ENCODE assay signal across 12 cellular contexts in genomic region chr16:13909872-13910303, GRCh38. TPM values are rescaled to one million over a fixed set of nuclear protein-coding genes. Genes with fewer than 3 reads are reported as not detected.
DNase-seq lines count a peak whose midpoint lies in the region; ATAC-seq, FAIRE-seq and TF ChIP-seq lines count a peak whose summit lies in the region.
"Had no signal": no experiment of that assay in that cellular context is flagged by ENCODE, and none has a peak within 500 bp of the region (broad histone marks: within the 10 kb centered on the region; RNA-seq: fewer than 3 reads in every experiment).

No MANE protein-coding gene starts in this region.

- H3K36me3 ChIP-seq in GM23248 (ENCODE audit: low read depth): no peaks in the 10 kb centered on the region
- H3K36me3 ChIP-seq in astrocyte (ENCODE audit: insufficient read depth, low read length): no peaks in the 10 kb centered on the region
- H3K36me3 ChIP-seq in skeletal muscle satellite cell (ENCODE audit: insufficient read depth, low read length): no peaks in the 10 kb centered on the region

- peak overlapping the region; percentile 36; the same call in 1 of the 2 replicates for H2AFZ ChIP-seq in GM23248
- H2AFZ ChIP-seq in astrocyte (ENCODE audit: low read depth, low read length): no peak overlapping the region

- H3K79me2 ChIP-seq in GM23248 (ENCODE audit: insufficient read depth): no peaks in the 10 kb centered on the region
- H3K79me2 ChIP-seq in astrocyte (ENCODE audit: insufficient read depth, low read length): no peaks in the 10 kb centered on the region

- no peak for FAIRE-seq in astrocyte (lab: Jason Lieb, UNC)

- H3K4me1 Mint-ChIP-seq in astrocyte (ENCODE audit: low read depth, unreplicated experiment): no peaks in the 10 kb centered on the region
- H3K4me1 Mint-ChIP-seq: mesothelial cell of epicardium had no signal

- H3K4me3 ChIP-seq in GM23248 (peak overlapping the region; percentile 37), astrocyte (ENCODE audit: insufficient read depth, low read depth, low read length) (no peak overlapping the region), skeletal muscle satellite cell (ENCODE audit: low read length) (no peak overlapping the region)

- ATAC-seq in left ventricle myocardium superior (peak; percentile 96), GM19351 (IDR thresholded peaks at IDR 0.05; ENCODE audit: unreplicated experiment) (no peak)

- no peak overlapping the region for H3K4me3 Mint-ChIP-seq in astrocyte (ENCODE audit: unreplicated experiment)
- H3K4me3 Mint-ChIP-seq: activated CD4-positive, alpha-beta memory T cell treated with anti-CD3 and anti-CD28 coated beads for 36 hours; mesothelial cell of epicardium had no signal

- 0 to 2% methylated on average over 3 of the region's 3 CpGs for WGBS in GM23248 (ENCODE audit: low coverage in 1 of 2, low lambda C conversion rate in 2 of 2, missing lambda C conversion rate in 2 of 2), 2 experiments

- H3K9ac ChIP-seq in GM23248 (no peak overlapping the region), astrocyte (ENCODE audit: low read length) (no peak overlapping the region), skeletal muscle satellite cell (ENCODE audit: low read depth, low read length) (no peak overlapping the region)

- TF ChIP-seq CTCF in astrocyte (IDR thresholded peaks at IDR 0.05; ENCODE audit: insufficient read depth, low read depth, low read length): no peak

- no peak overlapping the region for H3K27ac ChIP-seq in GM23248
- no peak overlapping the region for H3K27ac ChIP-seq in astrocyte (ENCODE audit: low read depth, low read length)

- peaks cover 3% of the 10 kb centered on the region for H3K27me3 Mint-ChIP-seq in astrocyte (ENCODE audit: low read depth, unreplicated experiment)

- H3K27me3 ChIP-seq in GM23248 (replicated peaks; ENCODE audit: insufficient read depth): no peaks in the 10 kb centered on the region; the same call in 1 of the 2 replicates
- H3K27me3 ChIP-seq in astrocyte (ENCODE audit: insufficient read depth, low read length): no peaks in the 10 kb centered on the region
- peaks cover 32% of the 10 kb centered on the region for H3K27me3 ChIP-seq in skeletal muscle satellite cell (ENCODE audit: control insufficient read depth, insufficient read depth, low read length)

- DNase-seq in GM23248 (peak; percentile 75), astrocyte (ENCODE audit: low read depth) (peak; percentile 89), left ventricle myocardium superior (peak; percentile 73), NCI-H146 (lab: John Stamatoyannopoulos, UW) (no peak), DMS79 treated with DMSO at 0.1 percent for 48 hours (lab: John Stamatoyannopoulos, UW) (no peak)
- no peak for DNase-seq in stimulated activated CD4-positive, alpha-beta T cell treated with anti-CD3 and anti-CD28 coated beads, Interleukin-15, amount 100 ng/mL, for 24 hours
- DNase-seq: activated CD4-positive, alpha-beta memory T cell treated with anti-CD3 and anti-CD28 coated beads for 36 hours; cortex of kidney; NK-92 treated with Interleukin-12 subunit alpha and Interleukin-12 subunit beta, amount 100 ng/mL, for 24 hours had no signal

- no peaks in the 10 kb centered on the region for H3K9me3 ChIP-seq in GM23248 (ENCODE audit: low read depth)
- no peaks in the 10 kb centered on the region for H3K9me3 ChIP-seq in astrocyte (ENCODE audit: insufficient read depth, low read depth, low read length)
- no peaks in the 10 kb centered on the region for H3K9me3 ChIP-seq in skeletal muscle satellite cell (replicated peaks; ENCODE audit: low read length)

- no peaks in the 10 kb centered on the region for H3K36me3 Mint-ChIP-seq in astrocyte (ENCODE audit: low read depth, unreplicated experiment)
- H3K36me3 Mint-ChIP-seq: activated CD4-positive, alpha-beta memory T cell treated with anti-CD3 and anti-CD28 coated beads for 36 hours; mesothelial cell of epicardium had no signal

- no peaks in the 10 kb centered on the region for H4K20me1 ChIP-seq in GM23248 (ENCODE audit: insufficient read depth)
- no peaks in the 10 kb centered on the region for H4K20me1 ChIP-seq in astrocyte (ENCODE audit: insufficient read depth, low read length)

- intact Hi-C loops in left ventricle myocardium superior (cut with micrococcal nuclease): no loop called here

- H3K27ac Mint-ChIP-seq in astrocyte (ENCODE audit: unreplicated experiment): no peak overlapping the region
- H3K27ac Mint-ChIP-seq: activated CD4-positive, alpha-beta memory T cell treated with anti-CD3 and anti-CD28 coated beads for 36 hours; mesothelial cell of epicardium had no signal

- H3K9me2 ChIP-seq in GM23248 (ENCODE audit: insufficient read depth): no peaks in the 10 kb centered on the region

- peaks cover 7% of the 10 kb centered on the region for H3K4me1 ChIP-seq in GM23248 (ENCODE audit: insufficient read depth)
- no peaks in the 10 kb centered on the region for H3K4me1 ChIP-seq in astrocyte (ENCODE audit: insufficient read depth, low read length)
- no peaks in the 10 kb centered on the region for H3K4me1 ChIP-seq in skeletal muscle satellite cell (ENCODE audit: control insufficient read depth, insufficient read depth, low read length)

- 0 out of 2 replicates have a peak, but pooled peaks cover 7% of the 10 kb centered on the region for H3F3A ChIP-seq in GM23248 (ENCODE audit: insufficient read depth)

- peaks cover 11% of the 10 kb centered on the region for H3K9me3 Mint-ChIP-seq in astrocyte (ENCODE audit: unreplicated experiment)

- H3K4me2 ChIP-seq in GM23248 (ENCODE audit: unreplicated experiment) (peak overlapping the region; percentile 68), astrocyte (ENCODE audit: low read length) (no peak overlapping the region), skeletal muscle satellite cell (ENCODE audit: low read length) (peak overlapping the region; percentile 8)

- in situ Hi-C loops in GM23248 (cut with MboI): no loop called here

RNA-seq across cellular contexts. Expression of gene ERCC4, which starts 10.1 kb away (rescaled TPM):
- total RNA-seq in GM23248 (2014; rRNA removed; shearing (Covaris generic)): 7.5 and 14.3 TPM in 2 replicates
- polyA plus RNA-seq in GM23248 (2016; fragmentation: Nextera tagmentation; extraction: Ambion mirVana): 19.3 and 20.1 TPM in 2 replicates
- 13.9 and 15.6 TPM in 2 replicates for total RNA-seq in astrocyte
- total RNA-seq in left ventricle myocardium superior: 7.3 TPM
- total RNA-seq in skeletal muscle satellite cell (2012; rRNA removed): 7.2 and 9.6 TPM in 2 replicates

Comparison
In these comparisons a context has a peak if more than half of its experiments do, and no peak if none do; other contexts are left out.
1. DNase-seq: peak in GM23248 (single experiment), astrocyte (single experiment) and left ventricle myocardium superior (single experiment); none in stimulated activated CD4-positive, alpha-beta T cell treated with anti-CD3 and anti-CD28 coated beads, Interleukin-15, amount 100 ng/mL, for 24 hours (single experiment), NCI-H146 (single experiment) and DMS79 treated with DMSO at 0.1 percent for 48 hours (single experiment).